20 cellular contexts compared by ENCODE assay signal in the genomic region with DNA sequence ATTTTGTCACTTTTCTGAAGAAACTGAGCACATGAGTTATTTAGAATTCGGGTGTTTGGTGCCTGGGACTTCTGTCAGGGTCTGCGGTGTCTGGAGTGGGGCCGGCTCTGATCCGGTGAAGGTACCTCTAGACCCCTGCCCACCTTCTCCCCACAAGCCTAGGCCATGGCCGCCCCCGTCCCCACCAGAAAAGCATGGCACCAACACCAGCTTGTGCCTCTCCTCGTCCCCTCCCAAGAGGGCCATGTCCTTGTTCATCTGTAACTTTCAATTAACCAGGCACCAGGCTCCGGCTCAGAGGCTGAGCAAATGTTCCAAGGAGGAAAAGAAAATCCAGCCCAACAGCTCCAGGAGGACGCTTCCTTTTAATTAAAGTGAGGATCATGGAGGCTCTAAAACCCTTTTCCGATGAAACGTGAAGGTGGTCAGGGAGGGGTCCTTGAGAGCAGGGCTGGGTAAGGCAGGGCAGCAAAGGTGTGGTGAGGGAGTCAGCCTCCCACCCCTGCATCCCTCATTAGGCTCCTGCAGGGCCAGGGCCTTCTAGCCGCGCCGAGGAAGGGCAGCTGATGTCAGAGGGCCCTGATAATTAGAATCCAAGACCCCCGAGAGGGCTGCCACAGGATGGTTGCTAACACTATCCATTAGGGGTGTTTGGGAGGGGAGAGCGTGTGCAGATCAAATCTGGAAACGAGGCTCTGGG.
"Had no signal": no experiment of that assay in that cellular context is flagged by ENCODE, and none has a peak within 500 bp of the region (broad histone marks: within the 10 kb centered on the region; RNA-seq: fewer than 3 reads in every experiment).

No MANE protein-coding gene starts in this region.

- H3K36me3 ChIP-seq: colonic mucosa, esophagus muscularis mucosa, esophagus squamous epithelium, gastrocnemius medialis, gastroesophageal sphincter, heart left ventricle had no signal

- H3K27ac ChIP-seq: colonic mucosa, coronary artery, dorsolateral prefrontal cortex, esophagus muscularis mucosa, gastrocnemius medialis, gastroesophageal sphincter, heart left ventricle had no signal

- DNase-seq: colonic mucosa; cortex of kidney; dermis blood vessel endothelial cell; dorsolateral prefrontal cortex; effector CD4-positive, alpha-beta T cell; effector CD8-positive, alpha-beta T cell; effector memory CD4-positive, alpha-beta T cell; effector memory CD8-positive, alpha-beta T cell; endodermal cell; erythroblast; esophagus squamous epithelium; foreskin fibroblast; foreskin keratinocyte; foreskin melanocyte; gastrocnemius medialis; glutamatergic neuron; heart left ventricle had no signal

- H3K4me3 ChIP-seq: colonic mucosa, coronary artery, dorsolateral prefrontal cortex, esophagus muscularis mucosa, esophagus squamous epithelium, gastrocnemius medialis, gastroesophageal sphincter, heart left ventricle had no signal

- H3K4me1 ChIP-seq: colonic mucosa, foreskin keratinocyte, gastrocnemius medialis, heart left ventricle had no signal

- ATAC-seq: effector memory CD8-positive, alpha-beta T cell; gastrocnemius medialis; gastroesophageal sphincter; heart left ventricle had no signal
